7 cellular contexts compared by ENCODE assay signal in the genomic region with DNA sequence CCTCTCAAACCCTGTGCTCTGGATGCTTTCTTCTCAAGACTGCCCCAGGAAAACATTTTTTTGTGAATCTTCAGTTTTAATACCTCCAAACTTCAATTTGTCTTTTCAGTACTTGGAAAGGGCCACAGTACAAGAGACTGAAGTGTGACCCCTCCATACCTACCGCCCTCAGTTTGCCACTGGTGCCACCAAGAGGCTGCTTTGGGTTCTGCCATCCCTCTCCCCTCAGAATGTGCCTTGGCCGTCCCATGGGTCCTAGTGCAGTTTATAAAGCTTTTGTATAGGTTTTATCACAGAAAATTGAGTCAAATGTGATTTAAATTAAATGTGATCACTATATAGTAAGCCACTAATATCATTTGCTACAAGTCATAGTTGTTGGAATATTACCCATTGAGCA.
A peak's percentile ranks its signal among the peaks of the same experiment; 100 is the strongest.
DNase-seq lines count a peak whose midpoint lies in the region; FAIRE-seq and TF ChIP-seq lines count a peak whose summit lies in the region.

No MANE protein-coding gene starts in this region.

- intact Hi-C loops in activated CD4-positive, alpha-beta T cell treated with anti-CD3 and anti-CD28 coated beads, Interleukin-2, amount 10 ng/mL, durations not matched to agents 24 days and 14 days (cut with micrococcal nuclease) = loop anchor here (1.0 kb wide), 1 partner anchor 128 kb away; the partner anchor contains the start of gene KIF1B
- intact Hi-C loops in endothelial cell of umbilical vein (cut with micrococcal nuclease) (loop anchor here (1.0 to 5.0 kb wide), 4 partner anchors 128 to 386 kb away; partner anchors contain the start of genes KIF1B and UBE4B), thyroid gland (cut with DNase I) (loop anchor here (10.0 kb wide), 1 partner anchor 123 kb away; the partner anchor contains the start of gene KIF1B)

- no peaks in the 10 kb centered on the region for H3K9me1 ChIP-seq in endothelial cell of umbilical vein (replicated peaks; ENCODE audit: control insufficient read depth, extremely low read depth, insufficient read depth, low read length)

- DNase-seq in GDM1 (lab: John Stamatoyannopoulos, UW) = peak; percentile 46
- DNase-seq in activated CD4-positive, alpha-beta T cell treated with anti-CD3 and anti-CD28 coated beads, Interleukin-2, amount 10 ng/mL, durations not matched to agents 24 days and 14 days = peak; percentile 75
- peak; percentile 58 for DNase-seq in endothelial cell of umbilical vein (ENCODE audit: low read depth, low spot score)
- peak; percentile 42 for DNase-seq in middle frontal gyrus (ENCODE audit: extremely low spot score, low spot score)
- peak; percentile 33 to 47 for DNase-seq in thyroid gland
- no peak for DNase-seq in cerebellar nuclear complex (lab: John Stamatoyannopoulos, UW)

- FAIRE-seq in endothelial cell of umbilical vein (lab: Jason Lieb, UNC) = peak; percentile 63

- H3K36me3 ChIP-seq in KMS-11 (ENCODE audit: insufficient read depth) = no peaks in the 10 kb centered on the region
- H3K36me3 ChIP-seq in endothelial cell of umbilical vein (ENCODE audit: control insufficient read depth in 2 of 2, extremely low read depth in 1 of 2, insufficient read depth in 2 of 2, low read length in 2 of 2) = peaks cover 3 to 12% of the 10 kb centered on the region in 2 experiments
- peaks cover 30 to 48% of the 10 kb centered on the region in 2 donors for H3K36me3 ChIP-seq in thyroid gland

- WGBS in thyroid gland, 2 donors = 53 to 63% methylated on average over 2 of the region's 2 CpGs

- dilution Hi-C loops in endothelial cell of umbilical vein (cut with MboI; ENCODE audit: extremely low pct_ligation_motif_present, low sequenced_read_pairs) = no loop called here

- no peak overlapping the region for H3K27ac Mint-ChIP-seq in activated CD4-positive, alpha-beta T cell treated with anti-CD3 and anti-CD28 coated beads, Interleukin-2, amount 10 ng/mL, durations not matched to agents 24 days and 14 days

- TF ChIP-seq CTCF in KMS-11 (conservative IDR thresholded peaks at IDR 0.05; ENCODE audit: low read depth, low read length) (peak; percentile 80), endothelial cell of umbilical vein (IDR thresholded peaks at IDR 0.05; ENCODE audit: extremely low read depth in 1 of 2, insufficient read depth in 1 of 2, low read depth in 1 of 2, low read length in 2 of 2) (peak; percentile 65 to 75), thyroid gland (IDR thresholded peaks at IDR 0.05) (peak; percentile 22 to 68 (median 52))

- POLR2A ChIA-PET in endothelial cell of umbilical vein (lab: Charles Lee) = no interaction called here

- no peak overlapping the region for H3K9ac ChIP-seq in KMS-11
- no peak overlapping the region for H3K9ac ChIP-seq in endothelial cell of umbilical vein (replicated peaks; ENCODE audit: extremely low read depth, insufficient read depth, low read length)

- no peak overlapping the region for H3K4me2 ChIP-seq in KMS-11
- no peak overlapping the region for H3K4me2 ChIP-seq in endothelial cell of umbilical vein (ENCODE audit: insufficient read depth, low read length)

- H3K79me2 ChIP-seq in KMS-11 (ENCODE audit: insufficient read depth, low read depth) (no peaks in the 10 kb centered on the region), endothelial cell of umbilical vein (ENCODE audit: control insufficient read depth, insufficient read depth, low read length) (no peaks in the 10 kb centered on the region)

- H3K4me3 ChIP-seq in KMS-11 (IDR thresholded peaks at IDR 0.05; ENCODE audit: insufficient read depth, low read depth, low read length) = no peak overlapping the region
- no peak overlapping the region for H3K4me3 ChIP-seq in endothelial cell of umbilical vein (replicated peaks in 1 of 3; ENCODE audit: insufficient read depth in 1 of 3, low read depth in 1 of 3, low read length in 3 of 3)
- no peak overlapping the region for H3K4me3 ChIP-seq in thyroid gland (replicated peaks in 1 of 3)

- H3K4me3 Mint-ChIP-seq in activated CD4-positive, alpha-beta T cell treated with anti-CD3 and anti-CD28 coated beads, Interleukin-2, amount 10 ng/mL, durations not matched to agents 24 days and 14 days = no peak overlapping the region

- no peaks in the 10 kb centered on the region for H3K9me3 ChIP-seq in endothelial cell of umbilical vein (replicated peaks; ENCODE audit: control insufficient read depth, insufficient read depth, low read length)
- H3K9me3 ChIP-seq in thyroid gland = no peaks in the 10 kb centered on the region

- H2AFZ ChIP-seq in KMS-11 (ENCODE audit: low read depth) (no peak overlapping the region), endothelial cell of umbilical vein (ENCODE audit: low read depth, low read length) (no peak overlapping the region)

- H3K27ac ChIP-seq in KMS-11 (no peak overlapping the region), endothelial cell of umbilical vein (ENCODE audit: insufficient read depth, low read depth, low read length) (no peak overlapping the region), thyroid gland (peak overlapping the region in 2 of 3 donors; percentile 8 to 15)

- no peaks in the 10 kb centered on the region for H3K4me1 Mint-ChIP-seq in activated CD4-positive, alpha-beta T cell treated with anti-CD3 and anti-CD28 coated beads, Interleukin-2, amount 10 ng/mL, durations not matched to agents 24 days and 14 days

- H4K20me1 ChIP-seq in KMS-11 (ENCODE audit: insufficient read depth) = no peaks in the 10 kb centered on the region
- no peaks in the 10 kb centered on the region for H4K20me1 ChIP-seq in endothelial cell of umbilical vein (replicated peaks; ENCODE audit: control insufficient read depth, extremely low read depth, insufficient read depth, low read length)

- H3K27me3 ChIP-seq in KMS-11 (ENCODE audit: insufficient read depth, low read depth) (no peaks in the 10 kb centered on the region), endothelial cell of umbilical vein (ENCODE audit: control insufficient read depth in 2 of 2, insufficient read depth in 2 of 2, low read length in 2 of 2) (no peaks in the 10 kb centered on the region), thyroid gland (no peaks in the 10 kb centered on the region)

- H3K36me3 Mint-ChIP-seq in activated CD4-positive, alpha-beta T cell treated with anti-CD3 and anti-CD28 coated beads, Interleukin-2, amount 10 ng/mL, durations not matched to agents 24 days and 14 days (ENCODE audit: low read depth) = peaks cover 11% of the 10 kb centered on the region

- BruUV-seq in endothelial cell of umbilical vein (replicated peaks; lab: Mats Ljungman, UMichigan) = no TSS peak

- CTCF ChIA-PET in endothelial cell of umbilical vein (lab: Charles Lee) = interaction anchor here (0.6 to 2.8 kb wide), 8 partner anchors 9 to 388 kb away, joined by 3 to 24 read pairs (median 3); partner anchors contain the start of gene KIF1B

- H3K4me1 ChIP-seq in KMS-11 (ENCODE audit: low read depth, poor library complexity, severe bottlenecking) = no peaks in the 10 kb centered on the region
- H3K4me1 ChIP-seq in endothelial cell of umbilical vein (ENCODE audit: control insufficient read depth, extremely low read depth, insufficient read depth, low read length) = peaks cover 10% of the 10 kb centered on the region
- H3K4me1 ChIP-seq in thyroid gland = peaks cover 0 to 16% of the 10 kb centered on the region in 2 donors

- no peak for TF ChIP-seq POLR2A in endothelial cell of umbilical vein (IDR thresholded peaks at IDR 0.05; ENCODE audit: low read depth, low read length)
- TF ChIP-seq POLR2A in thyroid gland (IDR thresholded peaks at IDR 0.05) = no peak

- no peaks in the 10 kb centered on the region for H3K27me3 Mint-ChIP-seq in activated CD4-positive, alpha-beta T cell treated with anti-CD3 and anti-CD28 coated beads, Interleukin-2, amount 10 ng/mL, durations not matched to agents 24 days and 14 days

- H3K9me3 Mint-ChIP-seq in activated CD4-positive, alpha-beta T cell treated with anti-CD3 and anti-CD28 coated beads, Interleukin-2, amount 10 ng/mL, durations not matched to agents 24 days and 14 days = no peaks in the 10 kb centered on the region

TF ChIP-seq in endothelial cell of umbilical vein, 7 proteins besides CTCF, POLR2A, EP300 and RAD21:
- TF ChIP-seq POLR2AphosphoS5 (IDR thresholded peaks at IDR 0.05; ENCODE audit: insufficient read depth, low read depth, low read length) = no peak
- no peak for TF ChIP-seq FOS (IDR thresholded peaks at IDR 0.05; ENCODE audit: borderline replicate concordance, insufficient read depth, low read length)
- TF ChIP-seq JUN (IDR thresholded peaks at IDR 0.05; ENCODE audit: borderline replicate concordance, insufficient read depth, insufficient read length, low read depth) = no peak
- TF ChIP-seq MYC (IDR thresholded peaks at IDR 0.05; ENCODE audit: low read depth, low read length) = no peak
- no peak for TF ChIP-seq GATA2 (IDR thresholded peaks at IDR 0.05; ENCODE audit: insufficient read depth, insufficient read length, low read depth, low read length)
- TF ChIP-seq EZH2 (IDR thresholded peaks at IDR 0.05; ENCODE audit: borderline replicate concordance, low read depth, low read length, severe bottlenecking) = no peak
- TF ChIP-seq, protein P1, sequence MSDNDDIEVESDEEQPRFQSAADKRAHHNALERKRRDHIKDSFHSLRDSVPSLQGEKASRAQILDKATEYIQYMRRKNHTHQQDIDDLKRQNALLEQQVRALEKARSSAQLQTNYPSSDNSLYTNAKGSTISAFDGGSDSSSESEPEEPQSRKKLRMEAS (IDR thresholded peaks at IDR 0.05; ENCODE audit: insufficient read depth, insufficient read length) = no peak

Comparison
In these comparisons a context has a peak if more than half of its experiments do, and no peak if none do; other contexts are left out.
1. DNase-seq: peak in GDM1 (single experiment), activated CD4-positive, alpha-beta T cell treated with anti-CD3 and anti-CD28 coated beads, Interleukin-2, amount 10 ng/mL, durations not matched to agents 24 days and 14 days (single experiment), endothelial cell of umbilical vein (single experiment), middle frontal gyrus (single experiment) and thyroid gland (2 of 2); none in cerebellar nuclear complex (0 of 2).
2. H3K27ac ChIP-seq: peak in thyroid gland (2 of 3); none in KMS-11 (single experiment) and endothelial cell of umbilical vein (single experiment).
3. Peak in every context shown above with its lines, with median percentiles within 50 percentile points of each other: CTCF ChIP-seq.